Comparison of ENCODE assay signal across 22 cellular contexts in genomic region chr22:31933816-31934482, GRCh38. TPM values are rescaled to one million over a fixed set of nuclear protein-coding genes. Genes with fewer than 3 reads are reported as not detected.
DNase-seq lines count a peak whose midpoint lies in the region; ATAC-seq and TF ChIP-seq lines count a peak whose summit lies in the region.
"Had no signal": no experiment of that assay in that cellular context is flagged by ENCODE, and none has a peak within 500 bp of the region (broad histone marks: within the 10 kb centered on the region; RNA-seq: fewer than 3 reads in every experiment).

No MANE protein-coding gene starts in this region.

- H3K9me3 ChIP-seq in BE2C: no peaks in the 10 kb centered on the region
- H3K9me3 ChIP-seq: BLaER1 treated with 17β-estradiol and CSF1 and Interleukin-3, amounts not matched to agents 10 nM and 100 nM; SJSA1 had no signal

- peaks cover 8% of the 10 kb centered on the region for H3K4me1 Mint-ChIP-seq in glutamatergic neuron (ENCODE audit: low read depth, unreplicated experiment)
- no peaks in the 10 kb centered on the region for H3K4me1 Mint-ChIP-seq in natural killer cell treated with Interleukin-12 subunit alpha and Interleukin-12 subunit beta and Interleukin-15 and Interleukin-18, amount 100 ng/mL, for 72 hours (ENCODE audit: low read depth in 2 of 2)

- DNase-seq in DMS 273 (lab: John Stamatoyannopoulos, UW; ENCODE audit: unreplicated experiment): peak; percentile 25
- no peak for DNase-seq in DMS 273 treated with DMSO at 0.1 percent for 48 hours (lab: John Stamatoyannopoulos, UW)
- peak; percentile 45 for DNase-seq in BE2C
- DNase-seq in glutamatergic neuron: peak; percentile 47
- DNase-seq in posterior vena cava (ENCODE audit: low spot score): peak; percentile 49
- DNase-seq in hypothalamus (lab: John Stamatoyannopoulos, UW): no peak
- no peak for DNase-seq in anterior cingulate cortex (lab: John Stamatoyannopoulos, UW)
- DNase-seq in natural killer cell treated with Interleukin-12 subunit alpha and Interleukin-12 subunit beta and Interleukin-15 and Interleukin-18, amount 100 ng/mL, for 72 hours (ENCODE audit: low spot score): no peak
- DNase-seq: ACHN; CD8-positive, alpha-beta T cell; DMS79; Karpas-422; MV-4-11; NCI-H1417; NCI-H1694 treated with DMSO at 0.1 percent for 48 hours; NCI-H2081 treated with DMSO at 0.1 percent for 48 hours; NCI-H2227 treated with DMSO at 0.1 percent for 48 hours; NCI-H510A; NCI-H748 treated with DMSO at 0.1 percent for 48 hours had no signal

- ATAC-seq in natural killer cell treated with Interleukin-12 subunit alpha and Interleukin-12 subunit beta and Interleukin-15 and Interleukin-18, amount 100 ng/mL, for 72 hours: no peak
- ATAC-seq: CD8-positive, alpha-beta T cell; Panc1 had no signal

- H3K4me3 ChIP-seq in BE2C (ENCODE audit: low read depth, low read length): no peak overlapping the region
- H3K4me3 ChIP-seq: BLaER1 treated with 17β-estradiol and CSF1 and Interleukin-3, amounts not matched to agents 10 nM and 100 nM; SJSA1 had no signal

- H3K27me3 ChIP-seq in BE2C: no peaks in the 10 kb centered on the region
- H3K27me3 ChIP-seq: BLaER1 treated with 17β-estradiol and CSF1 and Interleukin-3, amounts not matched to agents 10 nM and 100 nM; SJSA1 had no signal

- H3K36me3 Mint-ChIP-seq in glutamatergic neuron (ENCODE audit: unreplicated experiment): no peaks in the 10 kb centered on the region
- H3K36me3 Mint-ChIP-seq in natural killer cell treated with Interleukin-12 subunit alpha and Interleukin-12 subunit beta and Interleukin-15 and Interleukin-18, amount 100 ng/mL, for 72 hours: no peaks in the 10 kb centered on the region
- H3K36me3 Mint-ChIP-seq: CD8-positive, alpha-beta T cell had no signal

- H3K4me1 ChIP-seq in BE2C: peaks cover 10% of the 10 kb centered on the region
- H3K4me1 ChIP-seq: SJSA1 had no signal

- peak overlapping the region; percentile 22 for H3K27ac Mint-ChIP-seq in glutamatergic neuron (ENCODE audit: unreplicated experiment)
- H3K27ac Mint-ChIP-seq in natural killer cell treated with Interleukin-12 subunit alpha and Interleukin-12 subunit beta and Interleukin-15 and Interleukin-18, amount 100 ng/mL, for 72 hours: no peak overlapping the region
- H3K27ac Mint-ChIP-seq: CD8-positive, alpha-beta T cell had no signal

- peaks cover 2% of the 10 kb centered on the region for H3K27me3 Mint-ChIP-seq in glutamatergic neuron (ENCODE audit: unreplicated experiment)
- peaks cover 0 to 7% of the 10 kb centered on the region in 2 donors for H3K27me3 Mint-ChIP-seq in natural killer cell treated with Interleukin-12 subunit alpha and Interleukin-12 subunit beta and Interleukin-15 and Interleukin-18, amount 100 ng/mL, for 72 hours

- no peak overlapping the region for H3K4me3 Mint-ChIP-seq in glutamatergic neuron (ENCODE audit: unreplicated experiment)
- no peak overlapping the region for H3K4me3 Mint-ChIP-seq in natural killer cell treated with Interleukin-12 subunit alpha and Interleukin-12 subunit beta and Interleukin-15 and Interleukin-18, amount 100 ng/mL, for 72 hours
- H3K4me3 Mint-ChIP-seq: CD8-positive, alpha-beta T cell had no signal

- H3K36me3 ChIP-seq in BE2C: no peaks in the 10 kb centered on the region
- H3K36me3 ChIP-seq: BLaER1 treated with 17β-estradiol and CSF1 and Interleukin-3, amounts not matched to agents 10 nM and 100 nM; SJSA1 had no signal

- intact Hi-C loops in posterior vena cava (cut with DNase I): no loop called here

- TF ChIP-seq CTCF in BE2C (IDR thresholded peaks at IDR 0.05; ENCODE audit: low read depth, low read length) (no peak), glutamatergic neuron (IDR thresholded peaks at IDR 0.05; ENCODE audit: partially characterized antibody, unreplicated experiment) (no peak)

- H3K9me3 Mint-ChIP-seq in glutamatergic neuron (ENCODE audit: unreplicated experiment): peaks cover 2% of the 10 kb centered on the region
- H3K9me3 Mint-ChIP-seq in natural killer cell treated with Interleukin-12 subunit alpha and Interleukin-12 subunit beta and Interleukin-15 and Interleukin-18, amount 100 ng/mL, for 72 hours: no peaks in the 10 kb centered on the region
- H3K9me3 Mint-ChIP-seq: CD8-positive, alpha-beta T cell had no signal

RNA-seq across cellular contexts. Expression of gene YWHAH, which starts 10.4 kb away (rescaled TPM):
- polyA plus RNA-seq in BE2C (2012; ENCODE audit: insufficient read depth, insufficient read length, low read depth): 249 TPM
- total RNA-seq in glutamatergic neuron (ENCODE audit: unreplicated experiment): 250 TPM
- total RNA-seq in posterior vena cava: 100 to 1,000 TPM; 425 to 833 TPM
- total RNA-seq in natural killer cell treated with Interleukin-12 subunit alpha and Interleukin-12 subunit beta and Interleukin-15 and Interleukin-18, amount 100 ng/mL, for 72 hours: 100 to 1,000 TPM in 1 of 2 donors, 10 to 100 TPM in 1; 99.2 to 191 TPM

Comparison
In these comparisons a context has a peak if more than half of its experiments do, and no peak if none do; other contexts are left out.
1. DNase-seq: peak in DMS 273 (single experiment), BE2C (single experiment), glutamatergic neuron (single experiment) and posterior vena cava (single experiment); none in DMS 273 treated with DMSO at 0.1 percent for 48 hours (single experiment), hypothalamus (0 of 51), anterior cingulate cortex (0 of 58) and natural killer cell treated with Interleukin-12 subunit alpha and Interleukin-12 subunit beta and Interleukin-15 and Interleukin-18, amount 100 ng/mL, for 72 hours (single experiment).